26 cellular contexts compared by ENCODE assay signal in the genomic region with DNA sequence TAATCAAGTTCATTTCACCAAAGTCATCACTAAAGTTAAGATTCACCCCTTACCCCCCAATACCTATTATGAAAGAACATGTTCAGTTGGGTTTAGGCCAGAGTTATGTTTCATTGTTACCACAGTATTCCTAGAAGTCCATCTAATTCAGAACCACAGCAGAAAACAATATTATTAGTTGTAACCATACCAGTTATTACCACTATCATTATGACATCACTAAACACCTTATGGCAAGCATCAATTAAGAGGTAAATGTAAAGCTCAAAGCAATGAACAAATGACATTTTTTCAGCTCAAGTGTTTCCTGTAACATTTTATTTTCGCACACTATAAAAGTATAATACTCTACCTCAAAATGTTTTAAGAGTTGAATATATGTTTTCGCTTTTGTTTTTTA.
"Had no signal": no experiment of that assay in that cellular context is flagged by ENCODE, and none has a peak within 500 bp of the region (broad histone marks: within the 10 kb centered on the region; RNA-seq: fewer than 3 reads in every experiment).

No MANE protein-coding gene starts in this region.

- DNase-seq: hippocampal formation; kidney; left colon; left lung; mesendoderm; naive B cell; natural killer cell; nephron progenitor cell; ovary; retina; right cardiac atrium; sigmoid colon; small intestine; spleen; stimulated activated CD4-positive, alpha-beta T cell treated with anti-CD3 and anti-CD28 coated beads, Interleukin-4, amount 100 ng/mL, for 24 hours; stimulated activated naive CD4-positive, alpha-beta T cell; tibial artery; trophoblast cell; uterus had no signal

- H3K4me1 ChIP-seq: prostate gland, uterus had no signal

- H3K27me3 ChIP-seq: left lung, ovary, sigmoid colon, spleen, suprapubic skin, tibial artery, uterus had no signal

- H3K9me3 Mint-ChIP-seq: mesothelial cell of epicardium; naive B cell; natural killer cell; stimulated activated effector memory CD8-positive, alpha-beta T cell treated with anti-CD3 and anti-CD28 coated beads, Interleukin-12 subunit alpha, Interleukin-12 subunit beta, amount 100 ng/mL, for 72 hours; stimulated activated naive CD8-positive, alpha-beta T cell treated with anti-CD3 and anti-CD28 coated beads, Interleukin-15, Interleukin-2, amounts not matched to agents 100 ng/mL and 50 ng/mL, for 24 hours had no signal

- H3K4me3 ChIP-seq: left lung, lung, ovary, prostate gland, sigmoid colon, spleen, suprapubic skin, thoracic aorta, tibial artery, uterus had no signal

- ATAC-seq: left colon; left lung; natural killer cell; right cardiac atrium; stimulated activated effector memory CD8-positive, alpha-beta T cell treated with anti-CD3 and anti-CD28 coated beads, Interleukin-12 subunit alpha, Interleukin-12 subunit beta, amount 100 ng/mL, for 72 hours had no signal

- H3K4me3 Mint-ChIP-seq: mesothelial cell of epicardium; naive B cell; natural killer cell; nephron progenitor cell; stimulated activated effector memory CD8-positive, alpha-beta T cell treated with anti-CD3 and anti-CD28 coated beads, Interleukin-12 subunit alpha, Interleukin-12 subunit beta, amount 100 ng/mL, for 72 hours; stimulated activated naive CD8-positive, alpha-beta T cell treated with anti-CD3 and anti-CD28 coated beads, Interleukin-15, Interleukin-2, amounts not matched to agents 100 ng/mL and 50 ng/mL, for 24 hours had no signal

- FAIRE-seq: kidney, small intestine had no signal

- H3K27me3 Mint-ChIP-seq: naive B cell; stimulated activated naive CD8-positive, alpha-beta T cell treated with anti-CD3 and anti-CD28 coated beads, Interleukin-15, Interleukin-2, amounts not matched to agents 100 ng/mL and 50 ng/mL, for 24 hours had no signal

- H3K36me3 Mint-ChIP-seq: mesothelial cell of epicardium, naive B cell, natural killer cell had no signal

- H3K27ac ChIP-seq: left lung, ovary, prostate gland, sigmoid colon, spleen, suprapubic skin, thoracic aorta, tibial artery, uterus had no signal

- H3K27ac Mint-ChIP-seq: mesothelial cell of epicardium; natural killer cell; nephron progenitor cell; stimulated activated effector memory CD8-positive, alpha-beta T cell treated with anti-CD3 and anti-CD28 coated beads, Interleukin-12 subunit alpha, Interleukin-12 subunit beta, amount 100 ng/mL, for 72 hours; stimulated activated naive CD8-positive, alpha-beta T cell treated with anti-CD3 and anti-CD28 coated beads, Interleukin-15, Interleukin-2, amounts not matched to agents 100 ng/mL and 50 ng/mL, for 24 hours had no signal

- H3K9me3 ChIP-seq: left lung, ovary, prostate gland, sigmoid colon, spleen, suprapubic skin, thoracic aorta, tibial artery, uterus had no signal

- H3K36me3 ChIP-seq: left lung, ovary, prostate gland, sigmoid colon, suprapubic skin, thoracic aorta, tibial artery, uterus had no signal
